In the genomic region with DNA sequence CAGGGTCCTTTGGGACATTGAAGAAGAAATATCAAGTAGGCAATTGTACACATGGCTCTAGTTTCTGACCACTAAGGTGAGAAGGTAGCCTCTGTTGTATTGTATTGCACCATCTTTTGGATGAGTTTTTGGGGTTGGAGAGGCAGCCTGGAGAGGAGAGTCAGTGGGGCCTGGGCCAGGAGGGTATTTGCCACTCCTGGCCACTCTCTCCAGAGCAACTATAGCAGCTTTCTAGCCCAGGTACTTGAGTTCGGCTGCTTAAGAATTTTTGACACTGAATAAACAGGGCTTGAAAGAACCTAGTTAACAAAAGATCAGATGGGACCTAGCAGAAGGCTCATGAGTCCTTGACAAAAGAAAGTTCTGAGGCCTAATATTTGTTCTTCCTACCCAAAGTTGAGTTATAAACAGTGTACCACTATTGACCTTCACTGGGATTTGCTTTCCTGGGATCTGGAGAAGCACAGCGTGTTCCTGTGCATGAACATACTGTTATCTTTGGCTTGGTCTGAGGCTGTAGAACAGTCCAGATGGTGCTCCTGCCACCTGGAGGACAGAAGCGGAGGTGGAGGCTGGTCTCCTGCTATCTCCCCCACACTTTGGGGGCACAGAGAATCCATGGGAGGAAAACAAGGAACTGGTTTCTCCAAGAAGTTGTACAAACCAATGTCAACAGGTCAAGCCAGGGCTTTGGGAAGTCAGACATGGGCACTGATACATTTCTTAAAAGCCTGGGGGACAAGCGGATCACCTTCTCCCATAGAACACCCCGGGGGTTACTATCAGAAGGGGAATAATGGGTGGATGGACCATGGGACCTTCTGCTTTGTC, we compare ENCODE assay signal across 8 cellular contexts.
DNase-seq lines count a peak whose midpoint lies in the region; ATAC-seq, FAIRE-seq and TF ChIP-seq lines count a peak whose summit lies in the region.

No MANE protein-coding gene starts in this region.

- H3K4me3 Mint-ChIP-seq in astrocyte (ENCODE audit: unreplicated experiment), result no peak overlapping the region
- H3K4me3 Mint-ChIP-seq in T-cell, result no peak overlapping the region

- H3K9me3 ChIP-seq in A549 (no peaks in the 10 kb centered on the region), HCT116 (ENCODE audit: control insufficient read depth in 1 of 2, insufficient read depth in 1 of 2, low read depth in 1 of 2, low read length in 2 of 2) (no peaks in the 10 kb centered on the region), astrocyte (ENCODE audit: insufficient read depth, low read depth, low read length) (no peaks in the 10 kb centered on the region), keratinocyte (ENCODE audit: control insufficient read depth, low read depth, low read length) (no peaks in the 10 kb centered on the region)

- H3K4me2 ChIP-seq in A549, result no peak overlapping the region
- no peak overlapping the region for H3K4me2 ChIP-seq in HCT116 (ENCODE audit: low read length)
- no peak overlapping the region for H3K4me2 ChIP-seq in astrocyte (ENCODE audit: low read length)
- H3K4me2 ChIP-seq in keratinocyte (ENCODE audit: control insufficient read depth, extremely low read depth, insufficient read depth, low read depth, low read length), result no peak overlapping the region

- CTCF ChIA-PET in A549 (lab: Yijun Ruan, JAX), result interaction anchor here (1.0 to 1.6 kb wide), 6 partner anchors 14 to 284 kb away, joined by 3 to 9 read pairs (median 4); no protein-coding TSS in a partner anchor
- CTCF ChIA-PET in HCT116 (lab: Charles Lee), result interaction anchor here (1.0 to 5.8 kb wide), 5 partner anchors 30 to 225 kb away, joined by 3 to 65 read pairs (median 5); no protein-coding TSS in a partner anchor
- CTCF ChIA-PET in T-cell (lab: Charles Lee), result interaction anchor here in 1 of 2 donors (0.9 to 1.5 kb wide), 2 partner anchors 225 kb away, joined by 3 to 6 read pairs; no protein-coding TSS in a partner anchor

- H3K9me1 ChIP-seq in keratinocyte (ENCODE audit: control insufficient read depth, extremely low read depth, insufficient read depth, low read length), result no peaks in the 10 kb centered on the region

- FAIRE-seq in A549 (lab: Jason Lieb, UNC) (no peak), astrocyte (lab: Jason Lieb, UNC) (no peak), keratinocyte (lab: Jason Lieb, UNC) (peak; percentile 17)

- TF ChIP-seq CTCF in A549 (IDR thresholded peaks at IDR 0.05) (peak; percentile 48), HCT116 (IDR thresholded peaks at IDR 0.05 in 2 of 3, conservative IDR thresholded peaks at IDR 0.05 in 1 of 3; ENCODE audit: borderline replicate concordance in 1 of 3, insufficient read depth in 1 of 3, low read depth in 2 of 3, low read length in 2 of 3) (peak; percentile 67 to 80 (median 75); a peak in 5 of 6 replicates), astrocyte (IDR thresholded peaks at IDR 0.05; ENCODE audit: insufficient read depth, low read depth, low read length) (peak; percentile 69), keratinocyte (optimal IDR thresholded peaks at IDR 0.05 in 1 of 3, IDR thresholded peaks at IDR 0.05 in 1 of 3, conservative IDR thresholded peaks at IDR 0.05 in 1 of 3; ENCODE audit: extremely low read depth in 1 of 3, insufficient read depth in 2 of 3, low read length in 3 of 3) (peak; percentile 54 to 76 (median 61))

- no peak overlapping the region for H3K27ac Mint-ChIP-seq in astrocyte (ENCODE audit: unreplicated experiment)
- no peak overlapping the region for H3K27ac Mint-ChIP-seq in T-cell

- H3K4me1 Mint-ChIP-seq in astrocyte (ENCODE audit: low read depth, unreplicated experiment) (peaks cover 6% of the 10 kb centered on the region), T-cell (no peaks in the 10 kb centered on the region)

- H3K4me3 ChIP-seq in A549 (no peak overlapping the region), HCT116 (replicated peaks in 1 of 2; ENCODE audit: low read depth in 1 of 2, low read length in 2 of 2) (no peak overlapping the region), astrocyte (ENCODE audit: insufficient read depth, low read depth, low read length) (no peak overlapping the region), keratinocyte (ENCODE audit: control insufficient read depth in 2 of 3, extremely low read depth in 1 of 3, insufficient read depth in 2 of 3, low read depth in 1 of 3, low read length in 3 of 3) (no peak overlapping the region)

- H3K36me3 Mint-ChIP-seq in astrocyte (ENCODE audit: low read depth, unreplicated experiment) (peaks cover 2% of the 10 kb centered on the region), T-cell (no peaks in the 10 kb centered on the region)

- H3K4me1 ChIP-seq in A549 (peaks cover 13% of the 10 kb centered on the region), HCT116 (ENCODE audit: control insufficient read depth in 1 of 2, insufficient read depth in 2 of 2, low read length in 2 of 2) (no peaks in the 10 kb centered on the region), astrocyte (ENCODE audit: insufficient read depth, low read length) (peaks cover 2% of the 10 kb centered on the region), keratinocyte (ENCODE audit: control insufficient read depth, extremely low read depth, insufficient read depth, low read length) (no peaks in the 10 kb centered on the region)

- H3K9ac ChIP-seq in HCT116 (ENCODE audit: low read length) (no peak overlapping the region), astrocyte (ENCODE audit: low read length) (no peak overlapping the region), keratinocyte (ENCODE audit: control insufficient read depth, extremely low read depth, insufficient read depth, low read length) (no peak overlapping the region)

- H3K9me3 Mint-ChIP-seq in astrocyte (ENCODE audit: unreplicated experiment) (peaks cover 2% of the 10 kb centered on the region), T-cell (no peaks in the 10 kb centered on the region)

- no peaks in the 10 kb centered on the region for H3K79me2 ChIP-seq in HCT116 (ENCODE audit: insufficient read depth, low read length)
- no peaks in the 10 kb centered on the region for H3K79me2 ChIP-seq in astrocyte (ENCODE audit: insufficient read depth, low read length)
- no peaks in the 10 kb centered on the region for H3K79me2 ChIP-seq in keratinocyte (ENCODE audit: control insufficient read depth, insufficient read depth, low read length)

- H3K27me3 Mint-ChIP-seq in astrocyte (ENCODE audit: low read depth, unreplicated experiment) (peaks cover 12% of the 10 kb centered on the region), T-cell (peaks cover 19 to 29% of the 10 kb centered on the region in 2 donors)

- no peaks in the 10 kb centered on the region for H3K9me2 ChIP-seq in HCT116 (ENCODE audit: insufficient read depth)

- peak; percentile 66 to 94; a peak in 4 of 6 replicates for ATAC-seq in A549
- peak; percentile 97 for ATAC-seq in HCT116
- ATAC-seq in T-cell (replicated peaks in 1 of 4), result no peak

- TF ChIP-seq EP300 in A549 (IDR thresholded peaks at IDR 0.05), result no peak

- DNase-seq in A549 (ENCODE audit: low read depth in 1 of 2, low spot score in 1 of 2) (peak; percentile 43 to 46), HCT116 (ENCODE audit: low read depth, low spot score) (peak; percentile 19), astrocyte (ENCODE audit: low read depth) (peak; percentile 32), keratinocyte (ENCODE audit: low read depth, low spot score) (no peak), dedifferentiated amniotic fluid mesenchymal stem cell (ENCODE audit: extremely low spot score) (no peak), T-cell (no peak)
- DNase-seq in activated effector memory CD4-positive, alpha-beta T cell treated with anti-CD3 and anti-CD28 coated beads, Interleukin-2, amount 50 U/mL, for 16 hours, result no peak
- DNase-seq in stimulated activated naive CD4-positive, alpha-beta T cell (lab: John Stamatoyannopoulos, UW), result no peak

- intact Hi-C loops in HCT116 (cut with micrococcal nuclease), result loop anchor here (1.0 to 5.0 kb wide), 4 partner anchors 115 to 460 kb away; no protein-coding TSS in a partner anchor

- H2AFZ ChIP-seq in HCT116 (ENCODE audit: low read depth, low read length, poor library complexity, severe bottlenecking) (no peak overlapping the region), astrocyte (ENCODE audit: low read depth, low read length) (no peak overlapping the region), keratinocyte (ENCODE audit: control insufficient read depth, low read length) (no peak overlapping the region)

- H4K20me1 ChIP-seq in HCT116 (ENCODE audit: insufficient read depth), result no peaks in the 10 kb centered on the region
- no peaks in the 10 kb centered on the region for H4K20me1 ChIP-seq in astrocyte (ENCODE audit: insufficient read depth, low read length)
- H4K20me1 ChIP-seq in keratinocyte (ENCODE audit: control insufficient read depth, extremely low read depth, insufficient read depth, low read length), result no peaks in the 10 kb centered on the region

- H3K27ac ChIP-seq in A549 (peak overlapping the region in 1 of 2 experiments; percentile 53; a peak in 1 of 6 replicates), HCT116 (ENCODE audit: low read depth, low read length) (no peak overlapping the region), astrocyte (ENCODE audit: low read depth, low read length) (no peak overlapping the region), keratinocyte (ENCODE audit: control insufficient read depth, insufficient read depth, low read length) (no peak overlapping the region)

- RAD21 ChIA-PET in HCT116 (lab: Charles Lee; ENCODE audit: low non-redundant PET in 1 of 2, low total read pairs in 2 of 2, uncharacterized antibody in 2 of 2, unreplicated experiment in 2 of 2), result interaction anchor here (1.4 to 3.4 kb wide), 2 partner anchors 225 kb away, joined by 5 to 17 read pairs (median 6); no protein-coding TSS in a partner anchor

- TF ChIP-seq POLR2A in A549 (IDR thresholded peaks at IDR 0.05; ENCODE audit: low read length) (no peak), HCT116 (IDR thresholded peaks at IDR 0.05; ENCODE audit: borderline replicate concordance, extremely low read depth, insufficient read depth, insufficient read length) (no peak)

- dilution Hi-C loops in keratinocyte (cut with MboI; ENCODE audit: extremely low pct_ligation_motif_present, low sequenced_read_pairs), result no loop called here

- peak; percentile 53 to 81; a peak in 4 of 5 replicates for TF ChIP-seq RAD21 in A549 (conservative IDR thresholded peaks at IDR 0.05 in 1 of 2, IDR thresholded peaks at IDR 0.05 in 1 of 2)
- peak; percentile 90 for TF ChIP-seq RAD21 in HCT116 (IDR thresholded peaks at IDR 0.05; ENCODE audit: low read depth)

- POLR2A ChIA-PET in A549 (lab: Yijun Ruan, JAX) (no interaction called here), HCT116 (lab: Charles Lee) (interaction anchor here (1.1 kb wide), 1 partner anchor 225 kb away, joined by 3 read pairs; no protein-coding TSS in a partner anchor), T-cell (lab: Charles Lee) (interaction anchor here in 1 of 2 donors (0.7 kb wide), 1 partner anchor 50 kb away, joined by 3 read pairs; no protein-coding TSS in a partner anchor)

- no TSS peak for BruUV-seq in HCT116 (replicated peaks; lab: Mats Ljungman, UMichigan)

- WGBS in A549 (ENCODE audit: missing lambda C conversion rate), result 37% methylated on average over 5 of the region's 5 CpGs

- no peaks in the 10 kb centered on the region for H3K36me3 ChIP-seq in HCT116 (ENCODE audit: control insufficient read depth in 1 of 2, insufficient read depth in 2 of 2, low read length in 2 of 2)
- no peaks in the 10 kb centered on the region for H3K36me3 ChIP-seq in astrocyte (ENCODE audit: insufficient read depth, low read length)
- no peaks in the 10 kb centered on the region for H3K36me3 ChIP-seq in keratinocyte (ENCODE audit: control insufficient read depth in 2 of 2, extremely low read depth in 1 of 2, insufficient read depth in 2 of 2, low read length in 2 of 2)

- H3K27me3 ChIP-seq in HCT116 (ENCODE audit: insufficient read depth, low read length) (no peaks in the 10 kb centered on the region), astrocyte (ENCODE audit: insufficient read depth, low read length) (no peaks in the 10 kb centered on the region), keratinocyte (ENCODE audit: control insufficient read depth, extremely low read depth, insufficient read depth, low read length) (no peaks in the 10 kb centered on the region)

Comparison
In these comparisons a context has a peak if more than half of its experiments do, and no peak if none do; other contexts are left out.
1. ATAC-seq: peak in A549 (2 of 2) and HCT116 (single experiment); none in T-cell (0 of 4).
2. DNase-seq: peak in A549 (2 of 2), HCT116 (single experiment) and astrocyte (single experiment); none in keratinocyte (single experiment), dedifferentiated amniotic fluid mesenchymal stem cell (single experiment), T-cell (0 of 34), activated effector memory CD4-positive, alpha-beta T cell treated with anti-CD3 and anti-CD28 coated beads, Interleukin-2, amount 50 U/mL, for 16 hours (single experiment) and stimulated activated naive CD4-positive, alpha-beta T cell (0 of 6).
3. Of the 6 proteins assayed by ChIP-seq in both A549 and HCT116: peak only in A549: none; only in HCT116: none; in both: CTCF and RAD21; in neither: 4.
4. Peak in every context shown above with its lines, with median percentiles within 50 percentile points of each other: CTCF ChIP-seq.